Comparison of ENCODE assay signal across 14 cellular contexts in the genomic region with DNA sequence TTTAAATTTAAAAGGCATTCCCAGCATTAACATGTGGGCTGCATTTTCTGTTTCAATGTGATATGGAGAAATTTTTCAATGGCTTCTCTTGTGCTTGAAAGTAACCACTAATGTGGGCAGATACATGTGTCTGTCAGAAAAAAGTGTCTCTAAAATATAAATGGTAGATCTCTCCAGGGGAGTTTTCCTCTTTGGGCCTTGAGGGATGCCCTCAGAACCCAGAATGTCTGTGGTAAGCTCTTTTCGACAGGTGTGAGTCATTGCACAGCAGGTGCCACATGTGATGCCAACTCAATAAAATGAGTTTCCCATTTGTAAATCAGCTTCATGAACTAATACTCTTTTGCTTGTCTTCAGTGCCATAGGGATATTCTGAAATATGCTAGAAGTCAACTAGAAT.
DNase-seq lines count a peak whose midpoint lies in the region; ATAC-seq, FAIRE-seq and TF ChIP-seq lines count a peak whose summit lies in the region.
"Had no signal": no experiment of that assay in that cellular context is flagged by ENCODE, and none has a peak within 500 bp of the region (broad histone marks: within the 10 kb centered on the region; RNA-seq: fewer than 3 reads in every experiment).

No MANE protein-coding gene starts in this region.

- in situ Hi-C loops in ACHN (cut with HindIII; ENCODE audit: low pct_ligation_motif_present, low pct_unique_long_range_greater_than_20kb, low sequenced_read_pairs), result no loop called here

- ATAC-seq in HG02678 (IDR thresholded peaks at IDR 0.05; ENCODE audit: unreplicated experiment), result no peak
- ATAC-seq: activated naive CD8-positive, alpha-beta T cell treated with anti-CD3 and anti-CD28 coated beads, Interleukin-2, amount 50 U/mL, for 24 hours; GM12878; left lobe of liver had no signal

- H3K4me1 ChIP-seq in ectodermal cell (ENCODE audit: control insufficient read depth, insufficient read depth, low read length), result peaks cover 14% of the 10 kb centered on the region

- H3K27ac ChIP-seq in ectodermal cell (ENCODE audit: insufficient read depth, low read depth, low read length, poor library complexity, severe bottlenecking), result peak overlapping the region; percentile 19
- H3K27ac ChIP-seq in WERI-Rb-1, result no peak overlapping the region

- H3K36me3 ChIP-seq in ectodermal cell (ENCODE audit: control insufficient read depth, insufficient read depth, low read length) (no peaks in the 10 kb centered on the region), WERI-Rb-1 (no peaks in the 10 kb centered on the region)

- FAIRE-seq in H54 (lab: Jason Lieb, UNC), result peak; percentile 20
- FAIRE-seq: GM12878 had no signal

- H3K4me3 ChIP-seq in ectodermal cell (ENCODE audit: insufficient read depth, low read depth, low read length) (no peak overlapping the region), WERI-Rb-1 (ENCODE audit: low read depth, low read length) (no peak overlapping the region)
- H3K4me3 ChIP-seq: GM12878 had no signal

- DNase-seq in ACHN (peak; percentile 75), H54 (ENCODE audit: insufficient read length, low spot score) (no peak), NCI-H69 (lab: John Stamatoyannopoulos, UW) (peak; percentile 84), T-helper 2 cell (no peak), WERI-Rb-1 (no peak)
- DNase-seq in activated CD4-positive, alpha-beta T cell treated with anti-CD3 and anti-CD28 coated beads for 4 hours, result no peak
- DNase-seq: activated CD4-positive, alpha-beta T cell treated with anti-CD3 and anti-CD28 coated beads, Interleukin-2, amount 10 ng/mL, durations not matched to agents 7 days and 5 days; activated naive CD8-positive, alpha-beta T cell treated with anti-CD3 and anti-CD28 coated beads, Interleukin-2, amount 50 U/mL, for 24 hours; activated T-cell treated with anti-CD3 and anti-CD28 coated beads, Interleukin-2, amount 50 U/mL, for 24 hours; NCI-H1930 had no signal

- H3K9me3 ChIP-seq in ectodermal cell (ENCODE audit: control insufficient read depth, low read length), result no peaks in the 10 kb centered on the region
- no peaks in the 10 kb centered on the region for H3K9me3 ChIP-seq in WERI-Rb-1 (ENCODE audit: severe bottlenecking)

- H3K27me3 ChIP-seq in ectodermal cell (ENCODE audit: control insufficient read depth, insufficient read depth, low read length, poor library complexity, severe bottlenecking) (no peaks in the 10 kb centered on the region), WERI-Rb-1 (ENCODE audit: insufficient read depth, low read depth, severe bottlenecking) (no peaks in the 10 kb centered on the region)

- no peak for TF ChIP-seq CTCF in WERI-Rb-1 (IDR thresholded peaks at IDR 0.05; ENCODE audit: low read depth, low read length)

- no peak for TF ChIP-seq POLR2A in H54 (IDR thresholded peaks at IDR 0.05; ENCODE audit: low read depth, low read length)

- WGBS in ectodermal cell, 2 experiments, result 71 to 82% methylated on average over 1 of the region's 1 CpG

Comparison
In these comparisons a context has a peak if more than half of its experiments do, and no peak if none do; other contexts are left out.
1. DNase-seq: peak in ACHN (single experiment) and NCI-H69 (single experiment); none in H54 (single experiment), activated CD4-positive, alpha-beta T cell treated with anti-CD3 and anti-CD28 coated beads for 4 hours (0 of 2), T-helper 2 cell (0 of 5) and WERI-Rb-1 (single experiment).